ENCODE assay signal across 1 cellular context in the genomic region with DNA sequence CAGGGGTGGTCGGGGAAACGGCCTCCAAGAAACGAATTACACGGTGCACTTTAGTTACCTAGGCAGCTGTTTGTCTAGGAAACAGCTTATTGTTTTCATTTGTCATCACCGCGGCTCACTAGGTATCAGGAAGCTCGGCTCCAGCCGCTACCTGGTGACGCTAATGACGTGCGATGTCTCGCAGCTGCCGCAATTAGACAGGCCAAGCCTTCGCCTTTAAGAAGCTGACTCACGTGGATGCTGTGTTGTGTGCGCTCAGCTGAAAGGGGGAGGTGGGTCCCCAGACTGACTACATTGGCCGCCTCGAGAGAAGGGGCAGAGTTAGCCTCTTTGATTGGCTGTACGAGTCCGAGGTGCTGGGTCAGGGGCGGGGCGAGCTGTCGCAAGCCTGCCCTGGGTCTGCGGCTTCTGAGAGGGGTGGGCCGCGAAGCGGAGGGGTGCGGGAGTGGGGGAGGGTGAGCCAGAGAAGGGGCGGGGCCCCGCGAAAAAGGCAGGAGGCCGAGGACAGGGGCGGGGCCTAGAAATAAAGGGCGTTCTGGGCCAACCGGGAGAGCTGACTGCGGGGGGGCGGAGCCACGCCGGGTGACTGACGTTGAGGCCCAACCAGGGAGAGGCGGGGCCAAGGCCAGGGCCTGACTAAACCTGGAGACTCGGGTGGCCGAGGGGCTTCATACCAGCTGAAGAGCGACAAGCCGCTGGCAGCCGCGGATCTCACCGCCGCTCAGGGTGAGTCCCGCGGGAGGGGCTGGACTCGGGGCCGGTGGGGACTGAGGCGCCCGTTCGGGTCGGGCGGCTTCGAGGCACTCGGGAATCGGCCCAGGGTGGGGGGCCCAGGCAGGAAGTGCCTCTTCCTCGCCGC.
TF ChIP-seq lines count a peak whose summit lies in the region.

YPEL5 (plus strand) TSS at position 671 of the 859 bp plus-strand sequence. CDS start 9,645 bp downstream, outside the sequence.

TF ChIP-seq in HEK293, 187 proteins besides CTCF, POLR2A, EP300 and RAD21 (continued from another document and continues in another):
- TF ChIP-seq ZFP37 (tag by site-specific recombination; IDR thresholded peaks at IDR 0.05) = no peak
- no peak for TF ChIP-seq ZSCAN30 (tag by site-specific recombination; IDR thresholded peaks at IDR 0.05)
- no peak for TF ChIP-seq ZNF518A (tag by site-specific recombination; conservative IDR thresholded peaks at IDR 0.05; ENCODE audit: low read depth)
- TF ChIP-seq ZFP69B (tag by site-specific recombination; IDR thresholded peaks at IDR 0.05) = peak; percentile 73; the same call in 1 of the 2 replicates
- TF ChIP-seq ZBTB20 (tag by site-specific recombination; IDR thresholded peaks at IDR 0.05) = peak; percentile 48; the same call in 1 of the 2 replicates
- TF ChIP-seq ZNF621 (tag by site-specific recombination; IDR thresholded peaks at IDR 0.05) = no peak
- TF ChIP-seq ZNF394 (tag by site-specific recombination; IDR thresholded peaks at IDR 0.05; ENCODE audit: borderline replicate concordance) = no peak
- TF ChIP-seq, protein P1, sequence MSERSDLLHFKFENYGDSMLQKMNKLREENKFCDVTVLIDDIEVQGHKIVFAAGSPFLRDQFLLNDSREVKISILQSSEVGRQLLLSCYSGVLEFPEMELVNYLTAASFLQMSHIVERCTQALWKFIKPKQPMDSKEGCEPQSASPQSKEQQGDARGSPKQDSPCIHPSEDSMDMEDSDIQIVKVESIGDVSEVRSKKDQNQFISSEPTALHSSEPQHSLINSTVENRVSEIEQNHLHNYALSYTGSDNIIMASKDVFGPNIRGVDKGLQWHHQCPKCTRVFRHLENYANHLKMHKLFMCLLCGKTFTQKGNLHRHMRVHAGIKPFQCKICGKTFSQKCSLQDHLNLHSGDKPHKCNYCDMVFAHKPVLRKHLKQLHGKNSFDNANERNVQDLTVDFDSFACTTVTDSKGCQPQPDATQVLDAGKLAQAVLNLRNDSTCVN (tag by site-specific recombination; optimal IDR thresholded peaks at IDR 0.05) = no peak
- TF ChIP-seq ZNF248 (tag by site-specific recombination; IDR thresholded peaks at IDR 0.05) = no peak
- TF ChIP-seq ZNF239 (tag by site-specific recombination; IDR thresholded peaks at IDR 0.05) = no peak
- no peak for TF ChIP-seq WT1 (tag by site-specific recombination; IDR thresholded peaks at IDR 0.05)
- TF ChIP-seq ZNF24 (tag by site-specific recombination; IDR thresholded peaks at IDR 0.05) = no peak
- TF ChIP-seq ZNF416 (tag by site-specific recombination; IDR thresholded peaks at IDR 0.05) = no peak
- TF ChIP-seq ZNF701 (tag by site-specific recombination; IDR thresholded peaks at IDR 0.05) = no peak
- TF ChIP-seq HOXA7 (CRISPR knock-in tag; IDR thresholded peaks at IDR 0.05; ENCODE audit: borderline replicate concordance) = no peak
- no peak for TF ChIP-seq ZNF354C (tag by site-specific recombination; IDR thresholded peaks at IDR 0.05; ENCODE audit: borderline replicate concordance, low read depth)
- no peak for TF ChIP-seq ZNF555 (tag by site-specific recombination; conservative IDR thresholded peaks at IDR 0.05)
- TF ChIP-seq ZNF404 (tag by site-specific recombination; IDR thresholded peaks at IDR 0.05) = no peak
- no peak for TF ChIP-seq RBAK (tag by site-specific recombination; IDR thresholded peaks at IDR 0.05)
- peak; percentile 95 for TF ChIP-seq KLF10 (tag by site-specific recombination; IDR thresholded peaks at IDR 0.05)
- TF ChIP-seq ZNF157 (tag by site-specific recombination; IDR thresholded peaks at IDR 0.05) = no peak
- no peak for TF ChIP-seq ZNF623 (tag by site-specific recombination; IDR thresholded peaks at IDR 0.05)
- TF ChIP-seq GLIS2 (tag by site-specific recombination; IDR thresholded peaks at IDR 0.05) = peak; percentile 78
- TF ChIP-seq ZNF274 (IDR thresholded peaks at IDR 0.05; ENCODE audit: low read length) = no peak
- TF ChIP-seq ZNF274 (tag by site-specific recombination; IDR thresholded peaks at IDR 0.05; ENCODE audit: borderline replicate concordance) = no peak
- TF ChIP-seq SP2 (tag by site-specific recombination; IDR thresholded peaks at IDR 0.05) = peak; percentile 90
- no peak for TF ChIP-seq ZNF302 (tag by site-specific recombination; IDR thresholded peaks at IDR 0.05; ENCODE audit: low read depth)
- TF ChIP-seq ZNF624 (tag by site-specific recombination; IDR thresholded peaks at IDR 0.05) = no peak
- no peak for TF ChIP-seq YY2 (tag by site-specific recombination; IDR thresholded peaks at IDR 0.05)
- TF ChIP-seq ZBTB7A (tag by site-specific recombination; IDR thresholded peaks at IDR 0.05; ENCODE audit: low read depth) = no peak
- no peak for TF ChIP-seq KLF8 (tag by site-specific recombination; IDR thresholded peaks at IDR 0.05)
- TF ChIP-seq ZNF560 (tag by site-specific recombination; IDR thresholded peaks at IDR 0.05; ENCODE audit: borderline replicate concordance) = no peak
- TF ChIP-seq ZNF423 (tag by site-specific recombination; IDR thresholded peaks at IDR 0.05) = no peak
- no peak for TF ChIP-seq ZNF121 (tag by site-specific recombination; IDR thresholded peaks at IDR 0.05)
- TF ChIP-seq, protein P2, sequence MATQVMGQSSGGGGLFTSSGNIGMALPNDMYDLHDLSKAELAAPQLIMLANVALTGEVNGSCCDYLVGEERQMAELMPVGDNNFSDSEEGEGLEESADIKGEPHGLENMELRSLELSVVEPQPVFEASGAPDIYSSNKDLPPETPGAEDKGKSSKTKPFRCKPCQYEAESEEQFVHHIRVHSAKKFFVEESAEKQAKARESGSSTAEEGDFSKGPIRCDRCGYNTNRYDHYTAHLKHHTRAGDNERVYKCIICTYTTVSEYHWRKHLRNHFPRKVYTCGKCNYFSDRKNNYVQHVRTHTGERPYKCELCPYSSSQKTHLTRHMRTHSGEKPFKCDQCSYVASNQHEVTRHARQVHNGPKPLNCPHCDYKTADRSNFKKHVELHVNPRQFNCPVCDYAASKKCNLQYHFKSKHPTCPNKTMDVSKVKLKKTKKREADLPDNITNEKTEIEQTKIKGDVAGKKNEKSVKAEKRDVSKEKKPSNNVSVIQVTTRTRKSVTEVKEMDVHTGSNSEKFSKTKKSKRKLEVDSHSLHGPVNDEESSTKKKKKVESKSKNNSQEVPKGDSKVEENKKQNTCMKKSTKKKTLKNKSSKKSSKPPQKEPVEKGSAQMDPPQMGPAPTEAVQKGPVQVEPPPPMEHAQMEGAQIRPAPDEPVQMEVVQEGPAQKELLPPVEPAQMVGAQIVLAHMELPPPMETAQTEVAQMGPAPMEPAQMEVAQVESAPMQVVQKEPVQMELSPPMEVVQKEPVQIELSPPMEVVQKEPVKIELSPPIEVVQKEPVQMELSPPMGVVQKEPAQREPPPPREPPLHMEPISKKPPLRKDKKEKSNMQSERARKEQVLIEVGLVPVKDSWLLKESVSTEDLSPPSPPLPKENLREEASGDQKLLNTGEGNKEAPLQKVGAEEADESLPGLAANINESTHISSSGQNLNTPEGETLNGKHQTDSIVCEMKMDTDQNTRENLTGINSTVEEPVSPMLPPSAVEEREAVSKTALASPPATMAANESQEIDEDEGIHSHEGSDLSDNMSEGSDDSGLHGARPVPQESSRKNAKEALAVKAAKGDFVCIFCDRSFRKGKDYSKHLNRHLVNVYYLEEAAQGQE (tag by site-specific recombination; IDR thresholded peaks at IDR 0.05) = no peak
- TF ChIP-seq GLI2 (tag by site-specific recombination; IDR thresholded peaks at IDR 0.05; ENCODE audit: borderline replicate concordance, low read depth) = no peak
- TF ChIP-seq ZNF791 (tag by site-specific recombination; IDR thresholded peaks at IDR 0.05) = no peak
- no peak for TF ChIP-seq ZNF513 (tag by site-specific recombination; IDR thresholded peaks at IDR 0.05)
- no peak for TF ChIP-seq ZNF211 (tag by site-specific recombination; IDR thresholded peaks at IDR 0.05; ENCODE audit: low read depth)
- 0 out of 2 replicates have a peak, but pooled peaks have one; percentile 10 for TF ChIP-seq EGR2 (tag by site-specific recombination; IDR thresholded peaks at IDR 0.05; ENCODE audit: low read depth)
- no peak for TF ChIP-seq ZNF544 (tag by site-specific recombination; IDR thresholded peaks at IDR 0.05)
- TF ChIP-seq TRIM28 (IDR thresholded peaks at IDR 0.05; ENCODE audit: borderline replicate concordance, low read length) = no peak
- TF ChIP-seq, protein P3, sequence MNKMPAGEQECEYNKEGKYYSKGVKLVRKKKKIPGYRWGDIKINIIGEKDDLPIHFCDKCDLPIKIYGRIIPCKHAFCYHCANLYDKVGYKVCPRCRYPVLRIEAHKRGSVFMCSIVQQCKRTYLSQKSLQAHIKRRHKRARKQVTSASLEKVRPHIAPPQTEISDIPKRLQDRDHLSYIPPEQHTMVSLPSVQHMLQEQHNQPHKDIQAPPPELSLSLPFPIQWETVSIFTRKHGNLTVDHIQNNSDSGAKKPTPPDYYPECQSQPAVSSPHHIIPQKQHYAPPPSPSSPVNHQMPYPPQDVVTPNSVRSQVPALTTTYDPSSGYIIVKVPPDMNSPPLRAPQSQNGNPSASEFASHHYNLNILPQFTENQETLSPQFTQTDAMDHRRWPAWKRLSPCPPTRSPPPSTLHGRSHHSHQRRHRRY (tag by site-specific recombination; IDR thresholded peaks at IDR 0.05) = no peak
- TF ChIP-seq ZNF391 (tag by site-specific recombination; IDR thresholded peaks at IDR 0.05; ENCODE audit: borderline replicate concordance, low read depth) = no peak
- no peak for TF ChIP-seq ZSCAN4 (tag by site-specific recombination; IDR thresholded peaks at IDR 0.05)
- TF ChIP-seq, protein P4, sequence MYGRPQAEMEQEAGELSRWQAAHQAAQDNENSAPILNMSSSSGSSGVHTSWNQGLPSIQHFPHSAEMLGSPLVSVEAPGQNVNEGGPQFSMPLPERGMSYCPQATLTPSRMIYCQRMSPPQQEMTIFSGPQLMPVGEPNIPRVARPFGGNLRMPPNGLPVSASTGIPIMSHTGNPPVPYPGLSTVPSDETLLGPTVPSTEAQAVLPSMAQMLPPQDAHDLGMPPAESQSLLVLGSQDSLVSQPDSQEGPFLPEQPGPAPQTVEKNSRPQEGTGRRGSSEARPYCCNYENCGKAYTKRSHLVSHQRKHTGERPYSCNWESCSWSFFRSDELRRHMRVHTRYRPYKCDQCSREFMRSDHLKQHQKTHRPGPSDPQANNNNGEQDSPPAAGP (tag by site-specific recombination; IDR thresholded peaks at IDR 0.05) = no peak
- no peak for TF ChIP-seq ZNF747 (tag by site-specific recombination; IDR thresholded peaks at IDR 0.05)
- TF ChIP-seq ZFP41 (tag by site-specific recombination; IDR thresholded peaks at IDR 0.05; ENCODE audit: borderline replicate concordance) = no peak
- no peak for TF ChIP-seq GFI1B (tag by site-specific recombination; IDR thresholded peaks at IDR 0.05)
- no peak for TF ChIP-seq ZNF600 (tag by site-specific recombination; IDR thresholded peaks at IDR 0.05)
- TF ChIP-seq ZNF488 (tag by site-specific recombination; IDR thresholded peaks at IDR 0.05) = no peak
- TF ChIP-seq ZNF785 (tag by site-specific recombination; IDR thresholded peaks at IDR 0.05) = no peak
